ENCODE assay signal across 34 cellular contexts in genomic region chrX:68897546-68897945, GRCh38.
"Had no signal": no experiment of that assay in that cellular context is flagged by ENCODE, and none has a peak within 500 bp of the region (broad histone marks: within the 10 kb centered on the region; RNA-seq: fewer than 3 reads in every experiment).

No MANE protein-coding gene starts in this region.

- H3K27me3 ChIP-seq: ascending aorta, SJSA1 had no signal

- H3K4me1 ChIP-seq: breast epithelium, SJSA1 had no signal

- H3K4me3 ChIP-seq: ascending aorta, breast epithelium, SJSA1 had no signal

- H3K27me3 Mint-ChIP-seq: activated CD4-positive, alpha-beta T cell treated with anti-CD3 and anti-CD28 coated beads for 36 hours; activated CD4-positive, alpha-beta T cell treated with anti-CD3 and anti-CD28 coated beads, Interleukin-2, amount 10 ng/mL, durations not matched to agents 7 days and 5 days; activated naive CD4-positive, alpha-beta T cell treated with anti-CD3 and anti-CD28 coated beads, Interleukin-2, amount 50 U/mL, for 24 hours; activated naive CD8-positive, alpha-beta T cell treated with anti-CD3 and anti-CD28 coated beads, Interleukin-2, amount 10 ng/mL, durations not matched to agents 7 days and 5 days had no signal

- H3K4me1 Mint-ChIP-seq: activated naive CD4-positive, alpha-beta T cell treated with anti-CD3 and anti-CD28 coated beads, Interleukin-2, amount 50 U/mL, for 24 hours; activated naive CD8-positive, alpha-beta T cell treated with anti-CD3 and anti-CD28 coated beads, Interleukin-2, amount 10 ng/mL, durations not matched to agents 7 days and 5 days had no signal

- H3K9me3 Mint-ChIP-seq: activated CD4-positive, alpha-beta T cell treated with anti-CD3 and anti-CD28 coated beads, Interleukin-2, amount 10 ng/mL, durations not matched to agents 7 days and 5 days; activated naive CD4-positive, alpha-beta T cell treated with anti-CD3 and anti-CD28 coated beads, Interleukin-2, amount 50 U/mL, for 24 hours; activated naive CD8-positive, alpha-beta T cell treated with anti-CD3 and anti-CD28 coated beads, Interleukin-2, amount 10 ng/mL, durations not matched to agents 7 days and 5 days; activated T-cell treated with anti-CD3 and anti-CD28 coated beads, Interleukin-2, amount 50 U/mL, for 24 hours; activated T-helper 2 cell treated with anti-CD3 and anti-CD28 coated beads, Interferon-gamma antibody, Interleukin-2, Interleukin-4, amounts not matched to agents 10 μg/mL and 5 μg/mL and 100 μg/mL, durations not matched to agents 14 hours and 24 hours and 36 hours; T-helper 1 cell treated with Interleukin-12 subunit alpha and Interleukin-12 subunit beta and Interleukin-4 antibody, amounts not matched to agents 30 μg/mL and 1 μg/mL, for 36 hours; T-helper 2 cell treated with Interferon-gamma antibody and Interleukin-4, amounts not matched to agents 5 μg/mL and 100 μg/mL, for 36 hours; WTC11 had no signal

- H3K27ac ChIP-seq: ascending aorta, breast epithelium, SJSA1 had no signal

- H3K36me3 Mint-ChIP-seq: activated naive CD4-positive, alpha-beta T cell treated with anti-CD3 and anti-CD28 coated beads, Interleukin-2, amount 50 U/mL, for 24 hours; activated naive CD8-positive, alpha-beta T cell treated with anti-CD3 and anti-CD28 coated beads, Interleukin-2, amount 10 ng/mL, durations not matched to agents 7 days and 5 days; WTC11 had no signal

- H3K27ac Mint-ChIP-seq: activated CD4-positive, alpha-beta T cell treated with anti-CD3 and anti-CD28 coated beads for 36 hours; activated CD4-positive, alpha-beta T cell treated with anti-CD3 and anti-CD28 coated beads, Interleukin-2, amount 10 ng/mL, durations not matched to agents 7 days and 5 days; activated CD8-positive, alpha-beta T cell treated with anti-CD3 and anti-CD28 coated beads, Interleukin-2, amount 10 ng/mL, durations not matched to agents 7 days and 5 days; activated naive CD4-positive, alpha-beta T cell treated with anti-CD3 and anti-CD28 coated beads, Interleukin-2, amount 50 U/mL, for 24 hours; activated naive CD8-positive, alpha-beta T cell treated with anti-CD3 and anti-CD28 coated beads, Interleukin-2, amount 10 ng/mL, durations not matched to agents 7 days and 5 days; activated T-cell treated with anti-CD3 and anti-CD28 coated beads, Interleukin-2, amount 50 U/mL, for 24 hours; activated T-helper 2 cell treated with anti-CD3 and anti-CD28 coated beads, Interferon-gamma antibody, Interleukin-2, Interleukin-4, amounts not matched to agents 10 μg/mL and 5 μg/mL and 100 μg/mL, durations not matched to agents 14 hours and 24 hours and 36 hours; T-helper 1 cell treated with Interleukin-12 subunit alpha and Interleukin-12 subunit beta and Interleukin-4 antibody, amounts not matched to agents 30 μg/mL and 1 μg/mL, for 36 hours; T-helper 2 cell treated with Interferon-gamma antibody and Interleukin-4, amounts not matched to agents 5 μg/mL and 100 μg/mL, for 36 hours; WTC11 had no signal

- ATAC-seq: activated CD4-positive, alpha-beta T cell treated with anti-CD3 and anti-CD28 coated beads for 36 hours; activated CD4-positive, CD25-positive, alpha-beta regulatory T cell treated with anti-CD3 and anti-CD28 coated beads, Interleukin-2, amount 50 U/mL, for 24 hours; activated CD8-positive, alpha-beta T cell treated with anti-CD3 and anti-CD28 coated beads, Interleukin-2, amount 10 ng/mL, durations not matched to agents 7 days and 5 days; Panc1; WTC11 had no signal

- H3K36me3 ChIP-seq: ascending aorta, breast epithelium, SJSA1 had no signal

- H3K9me3 ChIP-seq: ascending aorta, breast epithelium, SJSA1, SK-N-SH had no signal

- H3K4me3 Mint-ChIP-seq: activated CD4-positive, alpha-beta T cell treated with anti-CD3 and anti-CD28 coated beads for 36 hours; activated CD4-positive, alpha-beta T cell treated with anti-CD3 and anti-CD28 coated beads, Interleukin-2, amount 10 ng/mL, durations not matched to agents 7 days and 5 days; activated CD8-positive, alpha-beta T cell treated with anti-CD3 and anti-CD28 coated beads, Interleukin-2, amount 10 ng/mL, durations not matched to agents 7 days and 5 days; activated naive CD4-positive, alpha-beta T cell treated with anti-CD3 and anti-CD28 coated beads, Interleukin-2, amount 50 U/mL, for 24 hours; activated naive CD8-positive, alpha-beta T cell treated with anti-CD3 and anti-CD28 coated beads, Interleukin-2, amount 10 ng/mL, durations not matched to agents 7 days and 5 days; activated T-cell treated with anti-CD3 and anti-CD28 coated beads, Interleukin-2, amount 50 U/mL, for 24 hours; T-helper 1 cell treated with Interleukin-12 subunit alpha and Interleukin-12 subunit beta and Interleukin-4 antibody, amounts not matched to agents 30 μg/mL and 1 μg/mL, for 36 hours; T-helper 2 cell treated with Interferon-gamma antibody and Interleukin-4, amounts not matched to agents 5 μg/mL and 100 μg/mL, for 36 hours; WTC11 had no signal

- DNase-seq: activated CD4-positive, alpha-beta T cell treated with anti-CD3 and anti-CD28 coated beads for 36 hours; activated CD4-positive, alpha-beta T cell treated with anti-CD3 and anti-CD28 coated beads, Interleukin-2, amount 10 ng/mL, durations not matched to agents 7 days and 5 days; activated CD4-positive, alpha-beta T cell treated with anti-CD3 and anti-CD28 coated beads, Interleukin-2, amount 50 U/mL, for 48 hours; activated CD8-positive, alpha-beta T cell treated with anti-CD3 and anti-CD28 coated beads, Interleukin-2, amount 10 ng/mL, durations not matched to agents 7 days and 5 days; activated gamma-delta T cell; activated naive CD4-positive, alpha-beta T cell treated with Interleukin-2 at 50 U/mL for 16 hours; activated naive CD8-positive, alpha-beta T cell treated with anti-CD3 and anti-CD28 coated beads, Interleukin-2, amount 10 ng/mL, durations not matched to agents 7 days and 5 days; activated T-cell treated with anti-CD3 and anti-CD28 coated beads, Interleukin-2, amount 50 U/mL, for 24 hours; amygdala; Karpas-422; KBM-7; NCI-H1048; NCI-H1105 treated with DMSO at 0.1 percent for 48 hours; NCI-H1436; NCI-H1694; NCI-H1930; NCI-H2081 treated with DMSO at 0.1 percent for 48 hours; NCI-H510A; NCI-H526; NCI-H748 treated with DMSO at 0.1 percent for 48 hours; NK-92 treated with Interleukin-12 subunit alpha and Interleukin-12 subunit beta, amount 100 ng/mL, for 24 hours; RPMI8226; SHP77 treated with DMSO at 0.1 percent for 48 hours; SK-N-SH had no signal
